1 cellular context compared by ENCODE assay signal in the genomic region with DNA sequence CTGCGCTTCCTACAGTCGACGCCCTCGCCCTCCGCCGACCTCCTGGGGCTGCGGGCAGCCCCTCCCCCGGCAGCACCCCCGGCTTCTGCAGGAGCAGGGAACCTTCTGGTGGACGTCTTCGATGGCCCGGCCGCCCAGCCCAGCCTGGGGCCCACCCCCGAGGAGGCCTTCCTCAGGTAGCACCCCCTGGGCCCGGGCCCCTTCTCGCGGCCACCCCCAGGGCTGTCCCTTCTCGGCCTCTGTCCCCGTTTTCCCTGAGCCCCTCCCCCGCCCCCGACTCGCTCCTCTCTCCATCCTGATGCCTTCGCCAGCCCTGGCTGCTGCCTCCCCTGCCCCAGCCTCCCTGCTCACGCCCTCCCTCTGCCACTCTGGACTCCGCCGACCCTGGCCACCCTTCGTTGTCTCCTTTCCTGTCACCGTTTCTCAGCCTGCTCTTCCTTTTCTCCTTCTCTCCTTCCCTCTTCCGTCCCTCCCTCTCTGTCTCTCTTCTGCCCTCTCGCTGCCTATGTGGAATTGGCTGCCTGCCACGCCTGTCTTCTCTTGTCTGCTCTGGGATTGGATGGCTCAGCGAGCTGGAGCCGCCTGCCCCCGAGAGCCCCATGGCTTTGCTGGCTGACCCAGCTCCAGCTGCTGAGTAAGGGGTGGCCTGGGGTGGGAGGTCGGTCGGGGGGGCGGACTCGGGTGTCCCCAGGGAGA.
TF ChIP-seq lines count a peak whose summit lies in the region.

No MANE protein-coding gene starts in this region.

TF ChIP-seq in endothelial cell of umbilical vein, 7 proteins besides CTCF, POLR2A, EP300 and RAD21:
- TF ChIP-seq JUN (IDR thresholded peaks at IDR 0.05; ENCODE audit: borderline replicate concordance, insufficient read depth, insufficient read length, low read depth) (no peak), EZH2 (IDR thresholded peaks at IDR 0.05; ENCODE audit: borderline replicate concordance, low read depth, low read length, severe bottlenecking) (no peak), FOS (IDR thresholded peaks at IDR 0.05; ENCODE audit: borderline replicate concordance, insufficient read depth, low read length) (no peak), MYC (IDR thresholded peaks at IDR 0.05; ENCODE audit: low read depth, low read length) (no peak), GATA2 (IDR thresholded peaks at IDR 0.05; ENCODE audit: insufficient read depth, insufficient read length, low read depth, low read length) (no peak), POLR2AphosphoS5 (IDR thresholded peaks at IDR 0.05; ENCODE audit: insufficient read depth, low read depth, low read length) (no peak), MAX (IDR thresholded peaks at IDR 0.05; ENCODE audit: insufficient read depth, insufficient read length) (no peak)
